Comparison of ENCODE assay signal across 11 cellular contexts in genomic region chr1:109250454-109251276, GRCh38. TPM values are rescaled to one million over a fixed set of nuclear protein-coding genes. Genes with fewer than 3 reads are reported as not detected.
DNase-seq lines count a peak whose midpoint lies in the region; TF ChIP-seq lines count a peak whose summit lies in the region.
"Had no signal": no experiment of that assay in that cellular context is flagged by ENCODE, and none has a peak within 500 bp of the region (broad histone marks: within the 10 kb centered on the region; RNA-seq: fewer than 3 reads in every experiment).

No MANE protein-coding gene starts in this region.

- peaks cover 12% of the 10 kb centered on the region for H3K36me3 Mint-ChIP-seq in glutamatergic neuron (ENCODE audit: unreplicated experiment)

- H3K27me3 Mint-ChIP-seq in glutamatergic neuron (ENCODE audit: unreplicated experiment): peaks cover 21% of the 10 kb centered on the region

- no peak overlapping the region for H3K27ac ChIP-seq in SK-N-MC
- H3K27ac ChIP-seq: right lobe of liver had no signal

- no peak overlapping the region for H3K9ac ChIP-seq in SK-N-MC (ENCODE audit: insufficient read length)

- peaks cover 15% of the 10 kb centered on the region for H3K9me3 Mint-ChIP-seq in glutamatergic neuron (ENCODE audit: unreplicated experiment)

- DNase-seq in GM10266 (ENCODE audit: extremely low spot score) (peak; percentile 38), SK-N-MC (ENCODE audit: low read depth, low spot score) (no peak), glutamatergic neuron (peak; percentile 11), retinal pigment epithelial cell (ENCODE audit: low read depth) (no peak), NCI-H1930 (lab: John Stamatoyannopoulos, UW) (no peak), cerebellar nuclear complex (lab: John Stamatoyannopoulos, UW) (no peak), inferior parietal cortex (ENCODE audit: extremely low spot score) (no peak)
- DNase-seq in effector CD8-positive, alpha-beta T cell (lab: John Stamatoyannopoulos, UW): no peak
- DNase-seq: activated CD8-positive, alpha-beta memory T cell treated with anti-CD3 and anti-CD28 coated beads for 24 hours; NCI-H510A treated with DMSO at 0.1 percent for 48 hours had no signal

- no peaks in the 10 kb centered on the region; the same call in 1 of the 2 replicates for H3K36me3 ChIP-seq in SK-N-MC (ENCODE audit: insufficient read depth, low read length)
- H3K36me3 ChIP-seq: right lobe of liver had no signal

- H3K27ac Mint-ChIP-seq in glutamatergic neuron (ENCODE audit: unreplicated experiment): no peak overlapping the region

- no peaks in the 10 kb centered on the region for H3K9me3 ChIP-seq in SK-N-MC (ENCODE audit: low read depth, low read length)
- H3K9me3 ChIP-seq: right lobe of liver had no signal

- H3K4me3 ChIP-seq in SK-N-MC (peak overlapping the region; percentile 75), retinal pigment epithelial cell (ENCODE audit: low read length) (peak overlapping the region; percentile 32)

- peaks cover 44% of the 10 kb centered on the region for H3K4me1 Mint-ChIP-seq in glutamatergic neuron (ENCODE audit: low read depth, unreplicated experiment)

- TF ChIP-seq CTCF in GM10266 (IDR thresholded peaks at IDR 0.05; ENCODE audit: control insufficient read depth, insufficient read depth, low read depth, missing control alignments) (no peak), glutamatergic neuron (IDR thresholded peaks at IDR 0.05; ENCODE audit: partially characterized antibody, unreplicated experiment) (no peak), retinal pigment epithelial cell (conservative IDR thresholded peaks at IDR 0.05; ENCODE audit: low read depth, low read length) (no peak)

- peak overlapping the region; percentile 76 for H3K4me3 Mint-ChIP-seq in glutamatergic neuron (ENCODE audit: unreplicated experiment)

RNA-seq across cellular contexts. Expression of gene CELSR2, which starts 1.3 kb away (rescaled TPM):
- 181 TPM for total RNA-seq in glutamatergic neuron (ENCODE audit: unreplicated experiment)

RNA-seq across cellular contexts. Expression of gene PSRC1, which starts 32.3 kb away (rescaled TPM):
- total RNA-seq in glutamatergic neuron (ENCODE audit: unreplicated experiment): 13.9 TPM

RNA-seq across cellular contexts. Expression of gene SARS1, which starts 36.9 kb away (rescaled TPM):
- 555 TPM for total RNA-seq in glutamatergic neuron (ENCODE audit: unreplicated experiment)

RNA-seq across cellular contexts. Expression of gene MYBPHL, which starts 56.1 kb away (rescaled TPM):
- 0.64 TPM for total RNA-seq in glutamatergic neuron (ENCODE audit: unreplicated experiment)
- total RNA-seq: right lobe of liver had no signal

Comparison
In these comparisons a context has a peak if more than half of its experiments do, and no peak if none do; other contexts are left out.
1. DNase-seq: peak in GM10266 (single experiment) and glutamatergic neuron (single experiment); none in SK-N-MC (single experiment), retinal pigment epithelial cell (single experiment), NCI-H1930 (0 of 2), effector CD8-positive, alpha-beta T cell (single experiment), cerebellar nuclear complex (0 of 2) and inferior parietal cortex (single experiment).